In the genomic region with DNA sequence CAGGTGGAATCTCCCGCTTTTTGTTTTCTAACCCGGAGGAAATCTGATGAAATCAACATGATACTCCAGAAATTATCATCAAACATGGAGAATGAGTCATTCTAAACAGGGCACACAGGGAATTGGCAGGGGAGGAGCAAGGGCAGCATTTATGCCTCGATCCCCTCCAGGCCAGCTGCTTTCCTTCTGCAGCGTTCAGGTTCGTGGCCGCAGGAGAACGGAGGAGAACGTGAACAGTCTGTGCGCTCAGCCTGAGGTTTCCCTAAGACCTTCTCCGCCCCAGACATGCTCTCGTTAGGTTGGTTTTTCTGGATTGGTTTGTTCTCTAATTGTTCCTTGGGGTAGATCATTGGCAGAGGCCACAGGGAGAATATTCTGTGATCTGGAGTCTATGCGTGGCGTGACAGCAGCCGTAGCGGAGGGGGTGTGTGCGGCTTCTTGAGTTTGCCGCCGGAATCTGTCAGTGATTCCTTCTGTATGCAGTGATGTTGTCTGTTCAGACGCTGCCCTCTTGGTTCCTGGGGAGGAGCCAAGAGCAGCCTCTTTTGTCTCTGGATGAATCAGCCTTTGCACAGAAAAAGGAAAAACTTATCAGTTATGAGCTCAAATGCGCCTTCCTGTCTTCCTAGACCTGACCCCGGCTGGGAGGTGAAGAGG, we compare ENCODE assay signal across 10 cellular contexts.
DNase-seq lines count a peak whose midpoint lies in the region; ATAC-seq and TF ChIP-seq lines count a peak whose summit lies in the region.
"Had no signal": no experiment of that assay in that cellular context is flagged by ENCODE, and none has a peak within 500 bp of the region (broad histone marks: within the 10 kb centered on the region; RNA-seq: fewer than 3 reads in every experiment).

No MANE protein-coding gene starts in this region.

- H3K36me3 Mint-ChIP-seq in activated naive CD8-positive, alpha-beta T cell treated with anti-CD3 and anti-CD28 coated beads, Interleukin-2, amount 50 U/mL, for 24 hours (ENCODE audit: low read depth): no peaks in the 10 kb centered on the region
- no peaks in the 10 kb centered on the region for H3K36me3 Mint-ChIP-seq in stimulated activated memory B cell treated with anti-CD40 and anti-IgM and Interleukin-4, amounts not matched to agents 10 μg/mL and 1 μg/mL and 100 μg/mL, for 72 hours
- H3K36me3 Mint-ChIP-seq: naive B cell had no signal

- no peak overlapping the region for H2AFZ ChIP-seq in osteoblast (ENCODE audit: low read length)

- H3K27ac ChIP-seq in osteoblast (ENCODE audit: low read depth, low read length): peak overlapping the region; percentile 58

- H3K4me3 ChIP-seq in osteoblast (ENCODE audit: insufficient read depth, low read length): peak overlapping the region; percentile 4

- H3K9me3 Mint-ChIP-seq in activated naive CD8-positive, alpha-beta T cell treated with anti-CD3 and anti-CD28 coated beads, Interleukin-2, amount 50 U/mL, for 24 hours: no peaks in the 10 kb centered on the region
- no peaks in the 10 kb centered on the region for H3K9me3 Mint-ChIP-seq in stimulated activated memory B cell treated with anti-CD40 and anti-IgM and Interleukin-4, amounts not matched to agents 10 μg/mL and 1 μg/mL and 100 μg/mL, for 72 hours
- H3K9me3 Mint-ChIP-seq: naive B cell had no signal

- peaks cover 11% of the 10 kb centered on the region for H3K36me3 ChIP-seq in osteoblast (ENCODE audit: insufficient read depth, low read length)

- peaks cover 67% of the 10 kb centered on the region for H4K20me1 ChIP-seq in osteoblast (ENCODE audit: insufficient read depth, low read length)

- no peaks in the 10 kb centered on the region for H3K9me3 ChIP-seq in osteoblast (ENCODE audit: low read depth, low read length)

- no peaks in the 10 kb centered on the region for H3K4me1 Mint-ChIP-seq in activated naive CD8-positive, alpha-beta T cell treated with anti-CD3 and anti-CD28 coated beads, Interleukin-2, amount 50 U/mL, for 24 hours
- no peaks in the 10 kb centered on the region for H3K4me1 Mint-ChIP-seq in stimulated activated memory B cell treated with anti-CD40 and anti-IgM and Interleukin-4, amounts not matched to agents 10 μg/mL and 1 μg/mL and 100 μg/mL, for 72 hours

- H3K27me3 Mint-ChIP-seq in activated naive CD8-positive, alpha-beta T cell treated with anti-CD3 and anti-CD28 coated beads, Interleukin-2, amount 50 U/mL, for 24 hours: peaks cover 2% of the 10 kb centered on the region
- peaks cover 32% of the 10 kb centered on the region for H3K27me3 Mint-ChIP-seq in stimulated activated memory B cell treated with anti-CD40 and anti-IgM and Interleukin-4, amounts not matched to agents 10 μg/mL and 1 μg/mL and 100 μg/mL, for 72 hours

- no peak for ATAC-seq in activated naive CD8-positive, alpha-beta T cell treated with anti-CD3 and anti-CD28 coated beads, Interleukin-2, amount 50 U/mL, for 24 hours
- no peak for ATAC-seq in stimulated activated memory B cell treated with anti-CD40 and anti-IgM and Interleukin-4, amounts not matched to agents 10 μg/mL and 1 μg/mL and 100 μg/mL, for 72 hours

- peaks cover 57% of the 10 kb centered on the region for H3K4me1 ChIP-seq in osteoblast (ENCODE audit: insufficient read depth, low read length)

- no peak overlapping the region for H3K4me3 Mint-ChIP-seq in activated naive CD8-positive, alpha-beta T cell treated with anti-CD3 and anti-CD28 coated beads, Interleukin-2, amount 50 U/mL, for 24 hours
- no peak overlapping the region for H3K4me3 Mint-ChIP-seq in stimulated activated memory B cell treated with anti-CD40 and anti-IgM and Interleukin-4, amounts not matched to agents 10 μg/mL and 1 μg/mL and 100 μg/mL, for 72 hours
- H3K4me3 Mint-ChIP-seq: naive B cell had no signal

- no peaks in the 10 kb centered on the region for H3K27me3 ChIP-seq in osteoblast (ENCODE audit: insufficient read depth, low read length)

- H3K79me2 ChIP-seq in osteoblast (ENCODE audit: insufficient read depth, low read length): peaks cover 97% of the 10 kb centered on the region

- DNase-seq in Caki2 (ENCODE audit: low read depth): peak; percentile 52
- peak; percentile 54 for DNase-seq in NCI-H2196 (lab: John Stamatoyannopoulos, UW; ENCODE audit: unreplicated experiment)
- DNase-seq in dermis blood vessel endothelial cell: peak; percentile 73
- DNase-seq in osteoblast (ENCODE audit: insufficient read length, low spot score, missing footprints): peak; percentile 95
- no peak for DNase-seq in activated naive CD8-positive, alpha-beta T cell treated with anti-CD3 and anti-CD28 coated beads, Interleukin-2, amount 50 U/mL, for 24 hours
- DNase-seq in GF-D8 (lab: John Stamatoyannopoulos, UW): no peak
- no peak for DNase-seq in KG1 (lab: John Stamatoyannopoulos, UW)
- DNase-seq: activated naive CD4-positive, alpha-beta T cell treated with Interleukin-2 at 50 U/mL for 16 hours; naive B cell had no signal

- H3K4me2 ChIP-seq in osteoblast (ENCODE audit: insufficient read depth, low read length): peak overlapping the region; percentile 61

- H3K27ac Mint-ChIP-seq in activated naive CD8-positive, alpha-beta T cell treated with anti-CD3 and anti-CD28 coated beads, Interleukin-2, amount 50 U/mL, for 24 hours: no peak overlapping the region
- no peak overlapping the region for H3K27ac Mint-ChIP-seq in stimulated activated memory B cell treated with anti-CD40 and anti-IgM and Interleukin-4, amounts not matched to agents 10 μg/mL and 1 μg/mL and 100 μg/mL, for 72 hours

- TF ChIP-seq CTCF in osteoblast (IDR thresholded peaks at IDR 0.05; ENCODE audit: extremely low read depth, low read depth, low read length): no peak

- in situ Hi-C loops in Caki2 (cut with HindIII; ENCODE audit: low pct_unique_long_range_greater_than_20kb, low sequenced_read_pairs): no loop called here

Comparison
In these comparisons a context has a peak if more than half of its experiments do, and no peak if none do; other contexts are left out.
1. DNase-seq: peak in Caki2 (single experiment), NCI-H2196 (single experiment), dermis blood vessel endothelial cell (single experiment) and osteoblast (single experiment); none in activated naive CD8-positive, alpha-beta T cell treated with anti-CD3 and anti-CD28 coated beads, Interleukin-2, amount 50 U/mL, for 24 hours (single experiment), GF-D8 (single experiment) and KG1 (single experiment).